ENCODE assay signal across 1 cellular context in genomic region chr2:85542777-85543176, GRCh38.
TF ChIP-seq lines count a peak whose summit lies in the region.

No MANE protein-coding gene starts in this region.

TF ChIP-seq in K562, 482 proteins besides CTCF, POLR2A, EP300 and RAD21 (continues in another document):
- TF ChIP-seq HNRNPUL1 (IDR thresholded peaks at IDR 0.05; ENCODE audit: low read length) (no peak), RBM39 (optimal IDR thresholded peaks at IDR 0.05; ENCODE audit: low read depth, low read length) (no peak), ESRRA (IDR thresholded peaks at IDR 0.05; ENCODE audit: borderline replicate concordance, low read depth) (no peak), CBFA2T2 (conservative IDR thresholded peaks at IDR 0.05) (no peak), ZNF224 (CRISPR knock-in tag; IDR thresholded peaks at IDR 0.05) (no peak), NCOA2 (IDR thresholded peaks at IDR 0.05; ENCODE audit: partially characterized antibody in 2 of 2) (no peak), ZEB2 (IDR thresholded peaks at IDR 0.05) (no peak), ZNF507 (tag; conservative IDR thresholded peaks at IDR 0.05) (no peak), MIER1 (IDR thresholded peaks at IDR 0.05; ENCODE audit: low read depth) (no peak), ZC3H11A (IDR thresholded peaks at IDR 0.05; ENCODE audit: low read depth, low read length) (no peak), ZBTB40 (IDR thresholded peaks at IDR 0.05) (no peak), ZBTB40 (CRISPR knock-in tag; IDR thresholded peaks at IDR 0.05) (no peak), SRSF9 (IDR thresholded peaks at IDR 0.05; ENCODE audit: borderline replicate concordance, low read depth, low read length) (no peak), ZNF274 (IDR thresholded peaks at IDR 0.05; ENCODE audit: borderline replicate concordance, low read depth, low read length) (no peak), MCM5 (IDR thresholded peaks at IDR 0.05; ENCODE audit: low read depth) (no peak), SETDB1 (IDR thresholded peaks at IDR 0.05; ENCODE audit: low read length) (no peak), TCF15 (CRISPR knock-in tag; IDR thresholded peaks at IDR 0.05) (no peak), L3MBTL2 (IDR thresholded peaks at IDR 0.05) (no peak), EWSR1 (IDR thresholded peaks at IDR 0.05; ENCODE audit: borderline replicate concordance, low read depth, partially characterized antibody) (peak; percentile 32), ZBTB33 (CRISPR knock-in tag; IDR thresholded peaks at IDR 0.05) (no peak), ARID2 (IDR thresholded peaks at IDR 0.05) (no peak), RBFOX2 (IDR thresholded peaks at IDR 0.05; ENCODE audit: low read depth, low read length) (peak; percentile 52; the same call in 1 of the 2 replicates), GATA2 (CRISPR knock-in tag; IDR thresholded peaks at IDR 0.05) (no peak), MLX (CRISPR knock-in tag; conservative IDR thresholded peaks at IDR 0.05) (no peak), ZNF384 (IDR thresholded peaks at IDR 0.05; ENCODE audit: low read depth, low read length) (no peak), ZSCAN29 (IDR thresholded peaks at IDR 0.05) (no peak), SUPT5H (IDR thresholded peaks at IDR 0.05) (peak; percentile 26; the same call in 1 of the 2 replicates), FOSL1 (tag; conservative IDR thresholded peaks at IDR 0.05) (no peak), TCFL5 (CRISPR knock-in tag; conservative IDR thresholded peaks at IDR 0.05) (no peak), MED1 (CRISPR knock-in tag; IDR thresholded peaks at IDR 0.05; ENCODE audit: borderline replicate concordance) (no peak), NCOA6 (IDR thresholded peaks at IDR 0.05) (peak; percentile 43; the same call in 1 of the 2 replicates), ZFP30 (CRISPR knock-in tag; IDR thresholded peaks at IDR 0.05; ENCODE audit: borderline replicate concordance) (no peak), RFX5 (IDR thresholded peaks at IDR 0.05; ENCODE audit: low read depth, low read length) (no peak), ZNF212 (CRISPR knock-in tag; IDR thresholded peaks at IDR 0.05) (no peak), FOS (IDR thresholded peaks at IDR 0.05; ENCODE audit: extremely low read depth, insufficient read length) (no peak), THRAP3 (IDR thresholded peaks at IDR 0.05; ENCODE audit: borderline replicate concordance) (peak; percentile 59; the same call in 1 of the 2 replicates), BACH1 (tag; IDR thresholded peaks at IDR 0.05) (no peak), CGGBP1 (CRISPR knock-in tag; IDR thresholded peaks at IDR 0.05) (no peak)
- TF ChIP-seq, protein P1, sequence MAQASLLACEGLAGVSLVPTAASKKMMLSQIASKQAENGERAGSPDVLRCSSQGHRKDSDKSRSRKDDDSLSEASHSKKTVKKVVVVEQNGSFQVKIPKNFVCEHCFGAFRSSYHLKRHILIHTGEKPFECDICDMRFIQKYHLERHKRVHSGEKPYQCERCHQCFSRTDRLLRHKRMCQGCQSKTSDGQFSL (CRISPR knock-in tag; IDR thresholded peaks at IDR 0.05): no peak
- TF ChIP-seq, protein P1 (tag; IDR thresholded peaks at IDR 0.05): no peak
- TF ChIP-seq, protein P2, sequence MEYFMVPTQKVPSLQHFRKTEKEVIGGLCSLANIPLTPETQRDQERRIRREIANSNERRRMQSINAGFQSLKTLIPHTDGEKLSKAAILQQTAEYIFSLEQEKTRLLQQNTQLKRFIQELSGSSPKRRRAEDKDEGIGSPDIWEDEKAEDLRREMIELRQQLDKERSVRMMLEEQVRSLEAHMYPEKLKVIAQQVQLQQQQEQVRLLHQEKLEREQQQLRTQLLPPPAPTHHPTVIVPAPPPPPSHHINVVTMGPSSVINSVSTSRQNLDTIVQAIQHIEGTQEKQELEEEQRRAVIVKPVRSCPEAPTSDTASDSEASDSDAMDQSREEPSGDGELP (CRISPR knock-in tag; IDR thresholded peaks at IDR 0.05; ENCODE audit: borderline replicate concordance): no peak
- TF ChIP-seq, protein P3, sequence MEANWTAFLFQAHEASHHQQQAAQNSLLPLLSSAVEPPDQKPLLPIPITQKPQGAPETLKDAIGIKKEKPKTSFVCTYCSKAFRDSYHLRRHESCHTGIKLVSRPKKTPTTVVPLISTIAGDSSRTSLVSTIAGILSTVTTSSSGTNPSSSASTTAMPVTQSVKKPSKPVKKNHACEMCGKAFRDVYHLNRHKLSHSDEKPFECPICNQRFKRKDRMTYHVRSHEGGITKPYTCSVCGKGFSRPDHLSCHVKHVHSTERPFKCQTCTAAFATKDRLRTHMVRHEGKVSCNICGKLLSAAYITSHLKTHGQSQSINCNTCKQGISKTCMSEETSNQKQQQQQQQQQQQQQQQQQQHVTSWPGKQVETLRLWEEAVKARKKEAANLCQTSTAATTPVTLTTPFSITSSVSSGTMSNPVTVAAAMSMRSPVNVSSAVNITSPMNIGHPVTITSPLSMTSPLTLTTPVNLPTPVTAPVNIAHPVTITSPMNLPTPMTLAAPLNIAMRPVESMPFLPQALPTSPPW (CRISPR knock-in tag; IDR thresholded peaks at IDR 0.05): no peak
- TF ChIP-seq, protein P4, sequence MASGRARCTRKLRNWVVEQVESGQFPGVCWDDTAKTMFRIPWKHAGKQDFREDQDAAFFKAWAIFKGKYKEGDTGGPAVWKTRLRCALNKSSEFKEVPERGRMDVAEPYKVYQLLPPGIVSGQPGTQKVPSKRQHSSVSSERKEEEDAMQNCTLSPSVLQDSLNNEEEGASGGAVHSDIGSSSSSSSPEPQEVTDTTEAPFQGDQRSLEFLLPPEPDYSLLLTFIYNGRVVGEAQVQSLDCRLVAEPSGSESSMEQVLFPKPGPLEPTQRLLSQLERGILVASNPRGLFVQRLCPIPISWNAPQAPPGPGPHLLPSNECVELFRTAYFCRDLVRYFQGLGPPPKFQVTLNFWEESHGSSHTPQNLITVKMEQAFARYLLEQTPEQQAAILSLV (tag; IDR thresholded peaks at IDR 0.05): no peak
- TF ChIP-seq, protein P5, sequence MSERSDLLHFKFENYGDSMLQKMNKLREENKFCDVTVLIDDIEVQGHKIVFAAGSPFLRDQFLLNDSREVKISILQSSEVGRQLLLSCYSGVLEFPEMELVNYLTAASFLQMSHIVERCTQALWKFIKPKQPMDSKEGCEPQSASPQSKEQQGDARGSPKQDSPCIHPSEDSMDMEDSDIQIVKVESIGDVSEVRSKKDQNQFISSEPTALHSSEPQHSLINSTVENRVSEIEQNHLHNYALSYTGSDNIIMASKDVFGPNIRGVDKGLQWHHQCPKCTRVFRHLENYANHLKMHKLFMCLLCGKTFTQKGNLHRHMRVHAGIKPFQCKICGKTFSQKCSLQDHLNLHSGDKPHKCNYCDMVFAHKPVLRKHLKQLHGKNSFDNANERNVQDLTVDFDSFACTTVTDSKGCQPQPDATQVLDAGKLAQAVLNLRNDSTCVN (CRISPR knock-in tag; IDR thresholded peaks at IDR 0.05): 0 out of 2 replicates have a peak, but pooled peaks have one; percentile 35
- TF ChIP-seq, protein P6, sequence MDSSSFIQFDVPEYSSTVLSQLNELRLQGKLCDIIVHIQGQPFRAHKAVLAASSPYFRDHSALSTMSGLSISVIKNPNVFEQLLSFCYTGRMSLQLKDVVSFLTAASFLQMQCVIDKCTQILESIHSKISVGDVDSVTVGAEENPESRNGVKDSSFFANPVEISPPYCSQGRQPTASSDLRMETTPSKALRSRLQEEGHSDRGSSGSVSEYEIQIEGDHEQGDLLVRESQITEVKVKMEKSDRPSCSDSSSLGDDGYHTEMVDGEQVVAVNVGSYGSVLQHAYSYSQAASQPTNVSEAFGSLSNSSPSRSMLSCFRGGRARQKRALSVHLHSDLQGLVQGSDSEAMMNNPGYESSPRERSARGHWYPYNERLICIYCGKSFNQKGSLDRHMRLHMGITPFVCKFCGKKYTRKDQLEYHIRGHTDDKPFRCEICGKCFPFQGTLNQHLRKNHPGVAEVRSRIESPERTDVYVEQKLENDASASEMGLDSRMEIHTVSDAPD (CRISPR knock-in tag; IDR thresholded peaks at IDR 0.05): no peak
